Comparison of ENCODE assay signal across 2 cellular contexts in the genomic region with DNA sequence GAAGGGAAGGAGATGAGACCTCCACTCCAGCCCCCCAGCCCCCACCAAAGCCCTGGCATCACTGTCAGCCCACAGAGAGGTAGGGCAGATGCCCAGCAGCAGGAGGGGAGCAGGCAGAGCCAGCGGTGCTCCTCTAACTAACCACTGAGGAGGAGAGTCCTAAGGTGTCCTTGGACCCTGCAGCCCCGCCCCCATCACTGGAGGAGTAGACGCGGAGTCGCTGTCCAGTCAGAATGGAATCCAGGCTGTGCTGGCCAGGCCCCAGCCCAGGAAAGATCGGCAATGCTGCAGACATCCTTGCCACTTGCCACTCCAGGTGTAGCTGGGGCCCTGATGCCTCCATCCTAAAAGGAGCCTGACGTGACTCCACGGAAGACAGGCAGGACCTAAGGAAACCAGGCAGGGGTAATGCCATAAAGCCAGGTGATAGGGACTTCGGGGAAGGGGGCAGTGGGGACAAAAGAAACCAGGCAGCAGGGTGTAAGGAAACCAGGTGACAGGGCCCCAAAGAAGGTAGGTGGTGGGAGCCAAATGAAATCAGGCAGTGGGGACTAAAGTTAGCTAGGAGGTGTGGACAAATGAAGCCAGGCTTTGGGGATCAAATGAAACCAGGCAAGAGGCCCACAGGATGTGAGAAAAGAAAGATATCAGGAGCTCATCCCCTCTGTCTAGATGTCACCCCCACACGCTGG.
TF ChIP-seq lines count a peak whose summit lies in the region.

No MANE protein-coding gene starts in this region.

TF ChIP-seq in IMR-90, 13 proteins besides CTCF, POLR2A, EP300 and RAD21:
- TF ChIP-seq MAZ (IDR thresholded peaks at IDR 0.05; ENCODE audit: borderline replicate concordance, low read depth, low read length) (no peak), NFE2L2 (IDR thresholded peaks at IDR 0.05; ENCODE audit: low read depth, low read length) (no peak), FOS (IDR thresholded peaks at IDR 0.05; ENCODE audit: low read depth, low read length) (no peak), RCOR1 (IDR thresholded peaks at IDR 0.05; ENCODE audit: insufficient replicate concordance, low read length) (no peak), CEBPB (IDR thresholded peaks at IDR 0.05; ENCODE audit: low read depth, low read length) (no peak), SMC3 (IDR thresholded peaks at IDR 0.05; ENCODE audit: low read depth, low read length) (no peak), BHLHE40 (IDR thresholded peaks at IDR 0.05; ENCODE audit: low read depth, low read length) (no peak), MXI1 (IDR thresholded peaks at IDR 0.05; ENCODE audit: borderline replicate concordance, low read depth, low read length) (no peak), MAFK (IDR thresholded peaks at IDR 0.05; ENCODE audit: low read depth, low read length) (no peak), RFX5 (IDR thresholded peaks at IDR 0.05; ENCODE audit: low read depth, low read length) (no peak), CHD1 (IDR thresholded peaks at IDR 0.05; ENCODE audit: low read depth, low read length) (no peak)
- TF ChIP-seq, protein P1, sequence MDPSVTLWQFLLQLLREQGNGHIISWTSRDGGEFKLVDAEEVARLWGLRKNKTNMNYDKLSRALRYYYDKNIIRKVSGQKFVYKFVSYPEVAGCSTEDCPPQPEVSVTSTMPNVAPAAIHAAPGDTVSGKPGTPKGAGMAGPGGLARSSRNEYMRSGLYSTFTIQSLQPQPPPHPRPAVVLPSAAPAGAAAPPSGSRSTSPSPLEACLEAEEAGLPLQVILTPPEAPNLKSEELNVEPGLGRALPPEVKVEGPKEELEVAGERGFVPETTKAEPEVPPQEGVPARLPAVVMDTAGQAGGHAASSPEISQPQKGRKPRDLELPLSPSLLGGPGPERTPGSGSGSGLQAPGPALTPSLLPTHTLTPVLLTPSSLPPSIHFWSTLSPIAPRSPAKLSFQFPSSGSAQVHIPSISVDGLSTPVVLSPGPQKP (IDR thresholded peaks at IDR 0.05; ENCODE audit: borderline replicate concordance, low read depth, low read length): no peak
- TF ChIP-seq, protein P2, sequence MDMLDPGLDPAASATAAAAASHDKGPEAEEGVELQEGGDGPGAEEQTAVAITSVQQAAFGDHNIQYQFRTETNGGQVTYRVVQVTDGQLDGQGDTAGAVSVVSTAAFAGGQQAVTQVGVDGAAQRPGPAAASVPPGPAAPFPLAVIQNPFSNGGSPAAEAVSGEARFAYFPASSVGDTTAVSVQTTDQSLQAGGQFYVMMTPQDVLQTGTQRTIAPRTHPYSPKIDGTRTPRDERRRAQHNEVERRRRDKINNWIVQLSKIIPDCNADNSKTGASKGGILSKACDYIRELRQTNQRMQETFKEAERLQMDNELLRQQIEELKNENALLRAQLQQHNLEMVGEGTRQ (IDR thresholded peaks at IDR 0.05; ENCODE audit: low read depth, low read length): no peak

TF ChIP-seq in H1, 55 proteins besides CTCF, POLR2A, EP300 and RAD21:
- TF ChIP-seq SIX5 (IDR thresholded peaks at IDR 0.05; ENCODE audit: low read depth, low read length) (no peak), SIRT6 (IDR thresholded peaks at IDR 0.05; ENCODE audit: low read length) (no peak), CBX8 (IDR thresholded peaks at IDR 0.05; ENCODE audit: borderline replicate concordance, low read depth, low read length) (no peak), NRF1 (IDR thresholded peaks at IDR 0.05; ENCODE audit: low read depth, low read length) (no peak), SIN3A (conservative IDR thresholded peaks at IDR 0.05 in 1 of 2, IDR thresholded peaks at IDR 0.05 in 1 of 2; ENCODE audit: low read depth in 1 of 2, low read length in 2 of 2) (no peak), ZNF274 (IDR thresholded peaks at IDR 0.05; ENCODE audit: borderline replicate concordance, extremely low read depth, low read length) (no peak), CBX5 (IDR thresholded peaks at IDR 0.05; ENCODE audit: low read depth, low read length) (no peak), HDAC6 (IDR thresholded peaks at IDR 0.05; ENCODE audit: low read depth, low read length) (no peak), KDM5A (IDR thresholded peaks at IDR 0.05; ENCODE audit: low read length) (no peak), CTBP2 (IDR thresholded peaks at IDR 0.05; ENCODE audit: borderline replicate concordance, insufficient read depth, insufficient read length, low read length) (no peak), JUN (IDR thresholded peaks at IDR 0.05; ENCODE audit: low read depth, low read length) (no peak), SAP30 (IDR thresholded peaks at IDR 0.05; ENCODE audit: insufficient read depth, insufficient replicate concordance, low read length) (no peak), POU5F1 (IDR thresholded peaks at IDR 0.05; ENCODE audit: low read depth, low read length) (no peak), BACH1 (IDR thresholded peaks at IDR 0.05; ENCODE audit: low read length) (no peak)
- TF ChIP-seq, protein P3, sequence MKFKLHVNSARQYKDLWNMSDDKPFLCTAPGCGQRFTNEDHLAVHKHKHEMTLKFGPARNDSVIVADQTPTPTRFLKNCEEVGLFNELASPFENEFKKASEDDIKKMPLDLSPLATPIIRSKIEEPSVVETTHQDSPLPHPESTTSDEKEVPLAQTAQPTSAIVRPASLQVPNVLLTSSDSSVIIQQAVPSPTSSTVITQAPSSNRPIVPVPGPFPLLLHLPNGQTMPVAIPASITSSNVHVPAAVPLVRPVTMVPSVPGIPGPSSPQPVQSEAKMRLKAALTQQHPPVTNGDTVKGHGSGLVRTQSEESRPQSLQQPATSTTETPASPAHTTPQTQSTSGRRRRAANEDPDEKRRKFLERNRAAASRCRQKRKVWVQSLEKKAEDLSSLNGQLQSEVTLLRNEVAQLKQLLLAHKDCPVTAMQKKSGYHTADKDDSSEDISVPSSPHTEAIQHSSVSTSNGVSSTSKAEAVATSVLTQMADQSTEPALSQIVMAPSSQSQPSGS (IDR thresholded peaks at IDR 0.05; ENCODE audit: low read length): no peak
- TF ChIP-seq, protein P4, sequence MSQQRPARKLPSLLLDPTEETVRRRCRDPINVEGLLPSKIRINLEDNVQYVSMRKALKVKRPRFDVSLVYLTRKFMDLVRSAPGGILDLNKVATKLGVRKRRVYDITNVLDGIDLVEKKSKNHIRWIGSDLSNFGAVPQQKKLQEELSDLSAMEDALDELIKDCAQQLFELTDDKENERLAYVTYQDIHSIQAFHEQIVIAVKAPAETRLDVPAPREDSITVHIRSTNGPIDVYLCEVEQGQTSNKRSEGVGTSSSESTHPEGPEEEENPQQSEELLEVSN (IDR thresholded peaks at IDR 0.05): no peak
- TF ChIP-seq, protein P5, sequence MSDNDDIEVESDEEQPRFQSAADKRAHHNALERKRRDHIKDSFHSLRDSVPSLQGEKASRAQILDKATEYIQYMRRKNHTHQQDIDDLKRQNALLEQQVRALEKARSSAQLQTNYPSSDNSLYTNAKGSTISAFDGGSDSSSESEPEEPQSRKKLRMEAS (IDR thresholded peaks at IDR 0.05): no peak
